In genomic region chr15:48541659-48542334, GRCh38 we compare ENCODE assay signal across 10 cellular contexts.
DNase-seq lines count a peak whose midpoint lies in the region; ATAC-seq, FAIRE-seq and TF ChIP-seq lines count a peak whose summit lies in the region.
"Had no signal": no experiment of that assay in that cellular context is flagged by ENCODE, and none has a peak within 500 bp of the region (broad histone marks: within the 10 kb centered on the region; RNA-seq: fewer than 3 reads in every experiment).

No MANE protein-coding gene starts in this region.

- no peak for TF ChIP-seq CTCF in A549 (IDR thresholded peaks at IDR 0.05)

- DNase-seq in A549 (ENCODE audit: low read depth in 1 of 2, low spot score in 1 of 2) (no peak), NCI-H2029 treated with DMSO at 0.1 percent for 48 hours (lab: John Stamatoyannopoulos, UW) (no peak)
- DNase-seq in activated T-helper 1 cell treated with anti-CD3 and anti-CD28 coated beads, Interleukin-12 subunit alpha, Interleukin-12 subunit beta, Interleukin-2, Interleukin-4 antibody, amounts not matched to agents 30 ng/mL and 10 ng/mL and 1 ng/mL, durations not matched to agents 14 hours and 24 hours and 36 hours (ENCODE audit: low spot score) = no peak
- DNase-seq in activated effector memory CD4-positive, alpha-beta T cell treated with Interleukin-2 at 50 U/mL for 16 hours = no peak
- DNase-seq: activated B cell treated with CpG ODN at 0.5 μM for 24 hours; CD4-positive, CD25-positive, alpha-beta regulatory T cell had no signal

- intact Hi-C loops in activated T-helper 1 cell treated with anti-CD3 and anti-CD28 coated beads, Interleukin-12 subunit alpha, Interleukin-12 subunit beta, Interleukin-2, Interleukin-4 antibody, amounts not matched to agents 30 ng/mL and 10 ng/mL and 1 ng/mL, durations not matched to agents 14 hours and 24 hours and 36 hours (cut with micrococcal nuclease) = no loop called here

- H3K9me3 Mint-ChIP-seq in activated T-helper 1 cell treated with anti-CD3 and anti-CD28 coated beads, Interleukin-12 subunit alpha, Interleukin-12 subunit beta, Interleukin-2, Interleukin-4 antibody, amounts not matched to agents 30 ng/mL and 10 ng/mL and 1 ng/mL, durations not matched to agents 14 hours and 24 hours and 36 hours = no peaks in the 10 kb centered on the region
- H3K9me3 Mint-ChIP-seq: activated B cell treated with CpG ODN at 0.5 μM for 24 hours had no signal

- FAIRE-seq in A549 (lab: Jason Lieb, UNC) = no peak

- H3K9me3 ChIP-seq in A549 = no peaks in the 10 kb centered on the region

- H3K27ac ChIP-seq in A549 = no peak overlapping the region

- 0 out of 6 replicates have a peak, but pooled peaks of 1 of the 2 experiments have one; percentile 47 for ATAC-seq in A549
- ATAC-seq in GM19397 (IDR thresholded peaks at IDR 0.05; ENCODE audit: unreplicated experiment) = peak; percentile 88
- peak; percentile 83 for ATAC-seq in HG03439 (IDR thresholded peaks at IDR 0.05; ENCODE audit: unreplicated experiment)
- ATAC-seq in esophagus mucosa = peak; percentile 81
- ATAC-seq in HG03520 (IDR thresholded peaks at IDR 0.05; ENCODE audit: unreplicated experiment) = no peak

- no peaks in the 10 kb centered on the region for H3K27me3 Mint-ChIP-seq in activated T-helper 1 cell treated with anti-CD3 and anti-CD28 coated beads, Interleukin-12 subunit alpha, Interleukin-12 subunit beta, Interleukin-2, Interleukin-4 antibody, amounts not matched to agents 30 ng/mL and 10 ng/mL and 1 ng/mL, durations not matched to agents 14 hours and 24 hours and 36 hours (ENCODE audit: insufficient read depth)
- H3K27me3 Mint-ChIP-seq: CD4-positive, CD25-positive, alpha-beta regulatory T cell had no signal

- POLR2A ChIA-PET in A549 (lab: Yijun Ruan, JAX) = no interaction called here

- no peak overlapping the region for H3K4me3 Mint-ChIP-seq in activated T-helper 1 cell treated with anti-CD3 and anti-CD28 coated beads, Interleukin-12 subunit alpha, Interleukin-12 subunit beta, Interleukin-2, Interleukin-4 antibody, amounts not matched to agents 30 ng/mL and 10 ng/mL and 1 ng/mL, durations not matched to agents 14 hours and 24 hours and 36 hours
- H3K4me3 Mint-ChIP-seq: activated B cell treated with CpG ODN at 0.5 μM for 24 hours; CD4-positive, CD25-positive, alpha-beta regulatory T cell had no signal

- H3K4me2 ChIP-seq in A549 = peak overlapping the region; percentile 32; the same call in 2 of the 3 replicates

- H3K36me3 Mint-ChIP-seq in activated T-helper 1 cell treated with anti-CD3 and anti-CD28 coated beads, Interleukin-12 subunit alpha, Interleukin-12 subunit beta, Interleukin-2, Interleukin-4 antibody, amounts not matched to agents 30 ng/mL and 10 ng/mL and 1 ng/mL, durations not matched to agents 14 hours and 24 hours and 36 hours (ENCODE audit: low read depth) = no peaks in the 10 kb centered on the region
- H3K36me3 Mint-ChIP-seq: CD4-positive, CD25-positive, alpha-beta regulatory T cell had no signal

- TF ChIP-seq RAD21 in A549 (conservative IDR thresholded peaks at IDR 0.05 in 1 of 2, IDR thresholded peaks at IDR 0.05 in 1 of 2) = no peak

- H3K4me1 Mint-ChIP-seq in activated T-helper 1 cell treated with anti-CD3 and anti-CD28 coated beads, Interleukin-12 subunit alpha, Interleukin-12 subunit beta, Interleukin-2, Interleukin-4 antibody, amounts not matched to agents 30 ng/mL and 10 ng/mL and 1 ng/mL, durations not matched to agents 14 hours and 24 hours and 36 hours (ENCODE audit: low read depth) = no peaks in the 10 kb centered on the region
- H3K4me1 Mint-ChIP-seq: activated B cell treated with CpG ODN at 0.5 μM for 24 hours; CD4-positive, CD25-positive, alpha-beta regulatory T cell had no signal

- no peak overlapping the region for H3K4me3 ChIP-seq in A549

- no peak for TF ChIP-seq POLR2A in A549 (IDR thresholded peaks at IDR 0.05; ENCODE audit: low read length)

- WGBS in A549 (ENCODE audit: missing lambda C conversion rate) = 32% methylated on average over 6 of the region's 6 CpGs

- no peak overlapping the region for H3K27ac Mint-ChIP-seq in activated T-helper 1 cell treated with anti-CD3 and anti-CD28 coated beads, Interleukin-12 subunit alpha, Interleukin-12 subunit beta, Interleukin-2, Interleukin-4 antibody, amounts not matched to agents 30 ng/mL and 10 ng/mL and 1 ng/mL, durations not matched to agents 14 hours and 24 hours and 36 hours
- H3K27ac Mint-ChIP-seq: activated B cell treated with CpG ODN at 0.5 μM for 24 hours; CD4-positive, CD25-positive, alpha-beta regulatory T cell had no signal

- H3K4me1 ChIP-seq in A549 = 0 out of 3 replicates have a peak, but pooled peaks cover 3% of the 10 kb centered on the region

- no peak for TF ChIP-seq EP300 in A549 (IDR thresholded peaks at IDR 0.05)

- CTCF ChIA-PET in A549 (lab: Yijun Ruan, JAX) = interaction anchor here (0.6 kb wide), 1 partner anchor 122 kb away, joined by 4 read pairs; no protein-coding TSS in a partner anchor

TF ChIP-seq in A549, 52 proteins besides CTCF, POLR2A, EP300 and RAD21:
- no peak for TF ChIP-seq BHLHE40 (IDR thresholded peaks at IDR 0.05; ENCODE audit: low read depth, low read length)
- TF ChIP-seq MYC (IDR thresholded peaks at IDR 0.05; ENCODE audit: borderline replicate concordance, low read length) = no peak
- TF ChIP-seq E2F6 (IDR thresholded peaks at IDR 0.05; ENCODE audit: borderline replicate concordance, low read depth) = no peak
- no peak for TF ChIP-seq MAFK (IDR thresholded peaks at IDR 0.05; ENCODE audit: partially characterized antibody)
- no peak for TF ChIP-seq HOXB13 (CRISPR knock-in tag; IDR thresholded peaks at IDR 0.05; ENCODE audit: low read depth)
- no peak for TF ChIP-seq EHF (CRISPR knock-in tag; IDR thresholded peaks at IDR 0.05)
- TF ChIP-seq FOSL2 (IDR thresholded peaks at IDR 0.05) = no peak
- TF ChIP-seq FOSL2 (CRISPR knock-in tag; IDR thresholded peaks at IDR 0.05) = no peak
- TF ChIP-seq ZNF302 (CRISPR knock-in tag; IDR thresholded peaks at IDR 0.05) = no peak
- no peak for TF ChIP-seq HDAC2 (IDR thresholded peaks at IDR 0.05)
- no peak for TF ChIP-seq HES2 (IDR thresholded peaks at IDR 0.05)
- no peak for TF ChIP-seq NR3C1 (IDR thresholded peaks at IDR 0.05)
